In genomic region chr15:83243634-83244033, GRCh38 we compare ENCODE assay signal across 30 cellular contexts. TPM values are rescaled to one million over a fixed set of nuclear protein-coding genes. Genes with fewer than 3 reads are reported as not detected.
"Had no signal": no experiment of that assay in that cellular context is flagged by ENCODE, and none has a peak within 500 bp of the region (broad histone marks: within the 10 kb centered on the region; RNA-seq: fewer than 3 reads in every experiment).

No MANE protein-coding gene starts in this region.

- H3K4me3 ChIP-seq: ascending aorta, cardiac muscle cell, colonic mucosa, heart left ventricle, left ventricle myocardium inferior, pancreas, prostate gland, smooth muscle cell, transverse colon had no signal

- H3K36me3 Mint-ChIP-seq: activated naive CD8-positive, alpha-beta T cell treated with anti-CD3 and anti-CD28 coated beads, Interleukin-2, amount 10 ng/mL, durations not matched to agents 7 days and 5 days; brain; immature natural killer cell; naive B cell; T-cell had no signal

- H3K4me1 Mint-ChIP-seq: activated naive CD8-positive, alpha-beta T cell treated with anti-CD3 and anti-CD28 coated beads, Interleukin-2, amount 10 ng/mL, durations not matched to agents 7 days and 5 days; immature natural killer cell; naive B cell; T-cell had no signal

- H3K27ac ChIP-seq: ascending aorta, cardiac muscle cell, colonic mucosa, heart left ventricle, left ventricle myocardium inferior, pancreas, prostate gland, transverse colon had no signal

- FAIRE-seq: pancreas had no signal

- ATAC-seq: activated T-cell treated with anti-CD3 and anti-CD28 coated beads, Interleukin-2, amount 50 U/mL, for 72 hours; heart left ventricle; T-cell had no signal

- H3K27ac Mint-ChIP-seq: activated naive CD4-positive, alpha-beta T cell treated with anti-CD3 and anti-CD28 coated beads for 36 hours; activated naive CD8-positive, alpha-beta T cell treated with anti-CD3 and anti-CD28 coated beads, Interleukin-2, amount 10 ng/mL, durations not matched to agents 7 days and 5 days; activated T-cell treated with anti-CD3 and anti-CD28 coated beads, Interleukin-2, amount 50 U/mL, for 72 hours; brain; immature natural killer cell; mesothelial cell of epicardium; naive B cell; T-cell; T-helper 2 cell treated with Interferon-gamma antibody and Interleukin-4, amounts not matched to agents 5 μg/mL and 100 μg/mL, for 36 hours had no signal

- H3K36me3 ChIP-seq: ascending aorta, cardiac muscle cell, colonic mucosa, heart left ventricle, left ventricle myocardium inferior, pancreas, prostate gland, transverse colon had no signal

- H3K9me3 Mint-ChIP-seq: T-helper 2 cell treated with Interferon-gamma antibody and Interleukin-4, amounts not matched to agents 5 μg/mL and 100 μg/mL, for 36 hours had no signal

- H3K9me3 ChIP-seq: colonic mucosa, pancreas, prostate gland, transverse colon had no signal

- H3K4me2 ChIP-seq: smooth muscle cell had no signal

- DNase-seq: activated CD4-positive, alpha-beta T cell treated with anti-CD3 and anti-CD28 coated beads for 4 hours; activated CD4-positive, alpha-beta T cell treated with anti-CD3 and anti-CD28 coated beads, Interleukin-2, amount 50 U/mL, for 4 hours; activated CD4-positive, CD25-positive, alpha-beta regulatory T cell; activated naive CD4-positive, alpha-beta T cell treated with anti-CD3 and anti-CD28 coated beads for 36 hours; activated naive CD8-positive, alpha-beta T cell treated with anti-CD3 and anti-CD28 coated beads, Interleukin-2, amount 10 ng/mL, durations not matched to agents 7 days and 5 days; activated T-cell treated with anti-CD3 and anti-CD28 coated beads for 4 hours; activated T-cell treated with anti-CD3 and anti-CD28 coated beads, Interleukin-2, amount 50 U/mL, for 72 hours; cerebellar nuclear complex; colonic mucosa; effector memory CD4-positive, alpha-beta T cell; erythroblast; heart left ventricle; hypothalamus; immature natural killer cell; left ventricle myocardium inferior; naive B cell; nucleus accumbens; pancreas; stimulated activated CD4-positive, alpha-beta T cell treated with anti-CD3 and anti-CD28 coated beads, Interleukin-2, amount 100 ng/mL, for 24 hours; stimulated activated naive CD4-positive, alpha-beta T cell; T-cell; transverse colon had no signal

- H3K27me3 ChIP-seq: ascending aorta, colonic mucosa had no signal

- H3K4me1 ChIP-seq: ascending aorta, colonic mucosa, left ventricle myocardium inferior, pancreas, prostate gland, transverse colon had no signal

- H3K4me3 Mint-ChIP-seq: activated naive CD4-positive, alpha-beta T cell treated with anti-CD3 and anti-CD28 coated beads for 36 hours; activated naive CD8-positive, alpha-beta T cell treated with anti-CD3 and anti-CD28 coated beads, Interleukin-2, amount 10 ng/mL, durations not matched to agents 7 days and 5 days; activated T-cell treated with anti-CD3 and anti-CD28 coated beads, Interleukin-2, amount 50 U/mL, for 72 hours; brain; immature natural killer cell; mesothelial cell of epicardium; naive B cell; T-cell; T-helper 2 cell treated with Interferon-gamma antibody and Interleukin-4, amounts not matched to agents 5 μg/mL and 100 μg/mL, for 36 hours had no signal

RNA-seq across cellular contexts. Expression of gene BNC1, which starts 40.8 kb away (rescaled TPM):
- total RNA-seq: activated naive CD4-positive, alpha-beta T cell treated with anti-CD3 and anti-CD28 coated beads for 36 hours; activated naive CD8-positive, alpha-beta T cell treated with anti-CD3 and anti-CD28 coated beads, Interleukin-2, amount 10 ng/mL, durations not matched to agents 7 days and 5 days; activated T-cell treated with anti-CD3 and anti-CD28 coated beads, Interleukin-2, amount 50 U/mL, for 72 hours; ascending aorta; colonic mucosa; T-cell; transverse colon had no signal
- polyA plus RNA-seq: immature natural killer cell, neural cell had no signal
